In the genomic region with DNA sequence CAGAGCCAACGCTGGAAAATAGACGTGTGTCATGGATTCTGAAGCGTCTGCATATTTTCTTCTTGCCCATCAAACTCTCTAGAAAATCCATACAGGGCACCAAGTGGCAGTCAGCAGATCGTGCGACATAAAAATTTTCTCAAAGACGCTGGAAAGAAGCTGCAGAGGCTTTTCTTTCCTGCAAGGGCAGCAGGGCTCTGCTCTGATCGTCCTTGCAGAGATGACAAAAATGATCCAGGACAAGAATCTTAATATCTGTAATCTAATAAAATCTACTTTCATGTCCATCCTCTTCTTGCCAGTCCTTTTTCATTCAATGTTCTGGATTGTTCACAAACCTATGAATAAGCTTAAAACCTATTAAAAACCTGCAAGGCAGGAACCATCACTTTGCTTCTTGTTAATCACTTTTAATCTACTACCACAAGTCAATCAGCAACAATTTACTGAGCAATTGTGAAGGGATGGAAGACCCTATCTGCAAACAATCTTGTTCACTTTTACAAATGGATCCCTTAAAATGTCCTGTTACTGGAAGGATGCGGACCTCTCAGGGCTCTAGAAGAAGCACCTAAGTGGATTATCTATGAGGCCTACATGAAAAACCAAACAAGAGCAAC, we compare ENCODE assay signal across 1 cellular context.
TF ChIP-seq lines count a peak whose summit lies in the region.

No MANE protein-coding gene starts in this region.

TF ChIP-seq in HepG2, 621 proteins besides CTCF, POLR2A, EP300 and RAD21 (continued from another document):
- TF ChIP-seq, protein P1, sequence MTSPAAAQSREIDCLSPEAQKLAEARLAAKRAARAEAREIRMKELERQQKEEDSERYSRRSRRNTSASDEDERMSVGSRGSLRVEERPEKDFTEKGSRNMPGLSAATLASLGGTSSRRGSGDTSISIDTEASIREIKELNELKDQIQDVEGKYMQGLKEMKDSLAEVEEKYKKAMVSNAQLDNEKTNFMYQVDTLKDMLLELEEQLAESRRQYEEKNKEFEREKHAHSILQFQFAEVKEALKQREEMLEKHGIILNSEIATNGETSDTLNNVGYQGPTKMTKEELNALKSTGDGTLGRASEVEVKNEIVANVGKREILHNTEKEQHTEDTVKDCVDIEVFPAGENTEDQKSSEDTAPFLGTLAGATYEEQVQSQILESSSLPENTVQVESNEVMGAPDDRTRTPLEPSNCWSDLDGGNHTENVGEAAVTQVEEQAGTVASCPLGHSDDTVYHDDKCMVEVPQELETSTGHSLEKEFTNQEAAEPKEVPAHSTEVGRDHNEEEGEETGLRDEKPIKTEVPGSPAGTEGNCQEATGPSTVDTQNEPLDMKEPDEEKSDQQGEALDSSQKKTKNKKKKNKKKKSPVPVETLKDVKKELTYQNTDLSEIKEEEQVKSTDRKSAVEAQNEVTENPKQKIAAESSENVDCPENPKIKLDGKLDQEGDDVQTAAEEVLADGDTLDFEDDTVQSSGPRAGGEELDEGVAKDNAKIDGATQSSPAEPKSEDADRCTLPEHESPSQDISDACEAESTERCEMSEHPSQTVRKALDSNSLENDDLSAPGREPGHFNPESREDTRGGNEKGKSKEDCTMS (CRISPR knock-in tag; conservative IDR thresholded peaks at IDR 0.05): no peak
- TF ChIP-seq NR2F1 (CRISPR knock-in tag; IDR thresholded peaks at IDR 0.05): no peak
- no peak for TF ChIP-seq SIX4 (CRISPR knock-in tag; IDR thresholded peaks at IDR 0.05)
- TF ChIP-seq ZEB1 (IDR thresholded peaks at IDR 0.05; ENCODE audit: insufficient replicate concordance, low read depth): no peak
- TF ChIP-seq, protein P2, sequence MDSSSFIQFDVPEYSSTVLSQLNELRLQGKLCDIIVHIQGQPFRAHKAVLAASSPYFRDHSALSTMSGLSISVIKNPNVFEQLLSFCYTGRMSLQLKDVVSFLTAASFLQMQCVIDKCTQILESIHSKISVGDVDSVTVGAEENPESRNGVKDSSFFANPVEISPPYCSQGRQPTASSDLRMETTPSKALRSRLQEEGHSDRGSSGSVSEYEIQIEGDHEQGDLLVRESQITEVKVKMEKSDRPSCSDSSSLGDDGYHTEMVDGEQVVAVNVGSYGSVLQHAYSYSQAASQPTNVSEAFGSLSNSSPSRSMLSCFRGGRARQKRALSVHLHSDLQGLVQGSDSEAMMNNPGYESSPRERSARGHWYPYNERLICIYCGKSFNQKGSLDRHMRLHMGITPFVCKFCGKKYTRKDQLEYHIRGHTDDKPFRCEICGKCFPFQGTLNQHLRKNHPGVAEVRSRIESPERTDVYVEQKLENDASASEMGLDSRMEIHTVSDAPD (CRISPR knock-in tag; IDR thresholded peaks at IDR 0.05): no peak
- TF ChIP-seq, protein P3, sequence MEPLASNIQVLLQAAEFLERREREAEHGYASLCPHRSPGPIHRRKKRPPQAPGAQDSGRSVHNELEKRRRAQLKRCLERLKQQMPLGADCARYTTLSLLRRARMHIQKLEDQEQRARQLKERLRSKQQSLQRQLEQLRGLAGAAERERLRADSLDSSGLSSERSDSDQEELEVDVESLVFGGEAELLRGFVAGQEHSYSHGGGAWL (CRISPR knock-in tag; IDR thresholded peaks at IDR 0.05): no peak
- TF ChIP-seq SAP130 (CRISPR knock-in tag; IDR thresholded peaks at IDR 0.05; ENCODE audit: low read depth): no peak
- TF ChIP-seq SAFB2 (CRISPR knock-in tag; IDR thresholded peaks at IDR 0.05; ENCODE audit: borderline replicate concordance, low read depth): no peak
- no peak for TF ChIP-seq PHB2 (IDR thresholded peaks at IDR 0.05; ENCODE audit: partially characterized antibody)
- no peak for TF ChIP-seq ZFP36 (IDR thresholded peaks at IDR 0.05; ENCODE audit: borderline replicate concordance, low read depth, low read length, partially characterized antibody)
- TF ChIP-seq ZNF180 (CRISPR knock-in tag; IDR thresholded peaks at IDR 0.05; ENCODE audit: borderline replicate concordance, low read depth): no peak
- TF ChIP-seq HDAC2 (CRISPR knock-in tag; IDR thresholded peaks at IDR 0.05): no peak
- no peak for TF ChIP-seq ADNP (CRISPR knock-in tag; IDR thresholded peaks at IDR 0.05)
- TF ChIP-seq ZNF326 (CRISPR knock-in tag; IDR thresholded peaks at IDR 0.05; ENCODE audit: borderline replicate concordance): no peak
- TF ChIP-seq NRL (CRISPR knock-in tag; IDR thresholded peaks at IDR 0.05; ENCODE audit: borderline replicate concordance): no peak
- TF ChIP-seq RBM22 (optimal IDR thresholded peaks at IDR 0.05; ENCODE audit: low read length): no peak
- TF ChIP-seq, protein P4, sequence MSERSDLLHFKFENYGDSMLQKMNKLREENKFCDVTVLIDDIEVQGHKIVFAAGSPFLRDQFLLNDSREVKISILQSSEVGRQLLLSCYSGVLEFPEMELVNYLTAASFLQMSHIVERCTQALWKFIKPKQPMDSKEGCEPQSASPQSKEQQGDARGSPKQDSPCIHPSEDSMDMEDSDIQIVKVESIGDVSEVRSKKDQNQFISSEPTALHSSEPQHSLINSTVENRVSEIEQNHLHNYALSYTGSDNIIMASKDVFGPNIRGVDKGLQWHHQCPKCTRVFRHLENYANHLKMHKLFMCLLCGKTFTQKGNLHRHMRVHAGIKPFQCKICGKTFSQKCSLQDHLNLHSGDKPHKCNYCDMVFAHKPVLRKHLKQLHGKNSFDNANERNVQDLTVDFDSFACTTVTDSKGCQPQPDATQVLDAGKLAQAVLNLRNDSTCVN (CRISPR knock-in tag; IDR thresholded peaks at IDR 0.05; ENCODE audit: borderline replicate concordance): no peak
- no peak for TF ChIP-seq ZNF143 (CRISPR knock-in tag; IDR thresholded peaks at IDR 0.05)
- 0 out of 2 replicates have a peak, but pooled peaks have one; percentile 21 for TF ChIP-seq ESRRA (CRISPR knock-in tag; IDR thresholded peaks at IDR 0.05; ENCODE audit: low read depth)
- no peak for TF ChIP-seq TCF12 (IDR thresholded peaks at IDR 0.05)
- peak; percentile 58; the same call in 1 of the 2 replicates for TF ChIP-seq TCF12 (CRISPR knock-in tag; IDR thresholded peaks at IDR 0.05)
- TF ChIP-seq, protein P5, sequence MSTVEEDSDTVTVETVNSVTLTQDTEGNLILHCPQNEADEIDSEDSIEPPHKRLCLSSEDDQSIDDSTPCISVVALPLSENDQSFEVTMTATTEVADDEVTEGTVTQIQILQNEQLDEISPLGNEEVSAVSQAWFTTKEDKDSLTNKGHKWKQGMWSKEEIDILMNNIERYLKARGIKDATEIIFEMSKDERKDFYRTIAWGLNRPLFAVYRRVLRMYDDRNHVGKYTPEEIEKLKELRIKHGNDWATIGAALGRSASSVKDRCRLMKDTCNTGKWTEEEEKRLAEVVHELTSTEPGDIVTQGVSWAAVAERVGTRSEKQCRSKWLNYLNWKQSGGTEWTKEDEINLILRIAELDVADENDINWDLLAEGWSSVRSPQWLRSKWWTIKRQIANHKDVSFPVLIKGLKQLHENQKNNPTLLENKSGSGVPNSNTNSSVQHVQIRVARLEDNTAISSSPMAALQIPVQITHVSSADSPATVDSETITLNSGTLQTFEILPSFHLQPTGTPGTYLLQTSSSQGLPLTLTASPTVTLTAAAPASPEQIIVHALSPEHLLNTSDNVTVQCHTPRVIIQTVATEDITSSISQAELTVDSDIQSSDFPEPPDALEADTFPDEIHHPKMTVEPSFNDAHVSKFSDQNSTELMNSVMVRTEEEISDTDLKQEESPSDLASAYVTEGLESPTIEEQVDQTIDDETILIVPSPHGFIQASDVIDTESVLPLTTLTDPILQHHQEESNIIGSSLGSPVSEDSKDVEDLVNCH (CRISPR knock-in tag; IDR thresholded peaks at IDR 0.05): no peak
- no peak for TF ChIP-seq ZNF350 (CRISPR knock-in tag; IDR thresholded peaks at IDR 0.05; ENCODE audit: borderline replicate concordance, low read depth)
- no peak for TF ChIP-seq GFI1 (CRISPR knock-in tag; IDR thresholded peaks at IDR 0.05; ENCODE audit: borderline replicate concordance)
- TF ChIP-seq, protein P6, sequence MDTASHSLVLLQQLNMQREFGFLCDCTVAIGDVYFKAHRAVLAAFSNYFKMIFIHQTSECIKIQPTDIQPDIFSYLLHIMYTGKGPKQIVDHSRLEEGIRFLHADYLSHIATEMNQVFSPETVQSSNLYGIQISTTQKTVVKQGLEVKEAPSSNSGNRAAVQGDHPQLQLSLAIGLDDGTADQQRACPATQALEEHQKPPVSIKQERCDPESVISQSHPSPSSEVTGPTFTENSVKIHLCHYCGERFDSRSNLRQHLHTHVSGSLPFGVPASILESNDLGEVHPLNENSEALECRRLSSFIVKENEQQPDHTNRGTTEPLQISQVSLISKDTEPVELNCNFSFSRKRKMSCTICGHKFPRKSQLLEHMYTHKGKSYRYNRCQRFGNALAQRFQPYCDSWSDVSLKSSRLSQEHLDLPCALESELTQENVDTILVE (CRISPR knock-in tag; IDR thresholded peaks at IDR 0.05): no peak
- TF ChIP-seq, protein P7, sequence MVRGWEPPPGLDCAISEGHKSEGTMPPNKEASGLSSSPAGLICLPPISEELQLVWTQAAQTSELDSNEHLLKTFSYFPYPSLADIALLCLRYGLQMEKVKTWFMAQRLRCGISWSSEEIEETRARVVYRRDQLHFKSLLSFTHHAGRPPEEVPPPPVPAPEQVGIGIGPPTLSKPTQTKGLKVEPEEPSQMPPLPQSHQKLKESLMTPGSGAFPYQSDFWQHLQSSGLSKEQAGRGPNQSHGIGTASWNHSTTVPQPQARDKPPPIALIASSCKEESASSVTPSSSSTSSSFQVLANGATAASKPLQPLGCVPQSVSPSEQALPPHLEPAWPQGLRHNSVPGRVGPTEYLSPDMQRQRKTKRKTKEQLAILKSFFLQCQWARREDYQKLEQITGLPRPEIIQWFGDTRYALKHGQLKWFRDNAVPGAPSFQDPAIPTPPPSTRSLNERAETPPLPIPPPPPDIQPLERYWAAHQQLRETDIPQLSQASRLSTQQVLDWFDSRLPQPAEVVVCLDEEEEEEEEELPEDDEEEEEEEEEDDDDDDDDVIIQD (CRISPR knock-in tag; IDR thresholded peaks at IDR 0.05; ENCODE audit: low read depth): 0 out of 2 replicates have a peak, but pooled peaks have one; percentile 0
- TF ChIP-seq RXRB (CRISPR knock-in tag; IDR thresholded peaks at IDR 0.05; ENCODE audit: borderline replicate concordance): no peak
- TF ChIP-seq, protein P8, sequence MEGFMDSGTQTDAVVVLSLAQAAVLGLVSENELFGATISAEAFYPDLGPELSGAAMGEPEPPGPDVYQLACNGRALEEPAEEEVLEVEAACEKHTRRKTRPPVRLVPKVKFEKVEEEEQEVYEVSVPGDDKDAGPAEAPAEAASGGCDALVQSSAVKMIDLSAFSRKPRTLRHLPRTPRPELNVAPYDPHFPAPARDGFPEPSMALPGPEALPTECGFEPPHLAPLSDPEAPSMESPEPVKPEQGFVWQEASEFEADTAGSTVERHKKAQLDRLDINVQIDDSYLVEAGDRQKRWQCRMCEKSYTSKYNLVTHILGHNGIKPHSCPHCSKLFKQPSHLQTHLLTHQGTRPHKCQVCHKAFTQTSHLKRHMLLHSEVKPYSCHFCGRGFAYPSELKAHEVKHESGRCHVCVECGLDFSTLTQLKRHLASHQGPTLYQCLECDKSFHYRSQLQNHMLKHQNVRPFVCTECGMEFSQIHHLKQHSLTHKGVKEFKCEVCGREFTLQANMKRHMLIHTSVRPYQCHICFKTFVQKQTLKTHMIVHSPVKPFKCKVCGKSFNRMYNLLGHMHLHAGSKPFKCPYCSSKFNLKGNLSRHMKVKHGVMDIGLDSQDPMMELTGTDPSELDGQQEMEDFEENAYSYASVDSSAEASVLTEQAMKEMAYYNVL (CRISPR knock-in tag; IDR thresholded peaks at IDR 0.05; ENCODE audit: borderline replicate concordance): no peak
- no peak for TF ChIP-seq ZNF205 (CRISPR knock-in tag; IDR thresholded peaks at IDR 0.05)
- no peak for TF ChIP-seq ZZZ3 (CRISPR knock-in tag; IDR thresholded peaks at IDR 0.05; ENCODE audit: borderline replicate concordance)
